In the genomic region with DNA sequence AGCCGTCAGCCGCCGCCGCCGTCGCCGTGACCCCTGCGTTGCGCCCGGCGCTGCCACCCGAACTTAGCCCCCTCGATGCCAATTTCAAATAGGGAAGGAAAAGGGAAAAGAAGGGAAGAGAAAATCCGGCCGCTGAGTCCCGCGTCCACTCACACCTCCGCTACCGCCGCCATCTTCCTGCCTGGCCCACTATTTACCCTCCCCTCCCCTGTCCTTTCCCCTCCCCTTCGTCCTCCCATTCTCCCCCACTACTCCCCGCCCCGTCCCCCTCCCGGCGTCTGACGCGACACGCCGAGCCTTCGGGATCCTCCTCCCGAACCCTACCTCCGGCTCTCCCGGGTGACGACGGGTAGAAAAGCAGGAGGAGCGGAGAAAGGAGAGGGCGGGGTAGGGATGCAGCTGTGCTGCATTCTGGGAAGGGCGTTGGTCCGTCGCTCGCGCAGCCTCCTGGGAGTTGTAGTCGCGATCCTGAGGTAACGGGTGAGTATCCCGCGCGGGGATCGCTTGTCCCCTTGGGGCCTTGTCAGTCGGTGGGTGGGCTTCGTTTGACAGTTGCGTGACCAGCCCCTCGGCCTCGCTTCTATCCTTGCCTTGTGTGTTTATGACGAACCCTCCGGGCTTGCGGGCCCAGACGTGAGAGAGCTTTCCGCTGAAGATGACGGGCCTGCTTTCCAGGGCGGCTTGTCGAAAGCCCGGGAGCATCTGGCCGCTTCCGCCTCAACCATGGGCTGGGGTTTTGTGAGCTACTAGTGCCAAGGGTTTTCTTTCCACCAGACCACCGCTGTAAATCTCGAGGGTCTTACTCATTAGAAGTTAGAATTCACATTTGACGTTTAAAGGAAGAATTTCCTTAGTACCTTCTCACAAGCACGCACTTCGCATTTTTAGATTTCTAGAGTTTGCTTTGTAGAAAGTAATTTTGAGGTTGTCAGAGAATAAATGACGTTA, we compare ENCODE assay signal across 1 cellular context.
TF ChIP-seq lines count a peak whose summit lies in the region.

Gene CERT1 (minus strand): TSS at position 195 of the 948 bp plus-strand sequence. CDS start 422 bp downstream, outside the sequence.
Gene POLK (plus strand): TSS at position 457 of the 948 bp plus-strand sequence.

TF ChIP-seq in A549, 52 proteins besides CTCF, POLR2A, EP300 and RAD21 (continued from another document):
- no peak for TF ChIP-seq HMGXB4 (CRISPR knock-in tag; IDR thresholded peaks at IDR 0.05; ENCODE audit: borderline replicate concordance)
